Comparison of ENCODE assay signal across 10 cellular contexts in genomic region chr7:151936207-151936606, GRCh38. TPM values are rescaled to one million over a fixed set of nuclear protein-coding genes. Genes with fewer than 3 reads are reported as not detected.
DNase-seq lines count a peak whose midpoint lies in the region; ATAC-seq, FAIRE-seq and TF ChIP-seq lines count a peak whose summit lies in the region.
"Had no signal": no experiment of that assay in that cellular context is flagged by ENCODE, and none has a peak within 500 bp of the region (broad histone marks: within the 10 kb centered on the region; RNA-seq: fewer than 3 reads in every experiment).

No MANE protein-coding gene starts in this region.

- no peaks in the 10 kb centered on the region for H3K9me3 Mint-ChIP-seq in activated CD4-positive, alpha-beta T cell treated with anti-CD3 and anti-CD28 coated beads for 36 hours (ENCODE audit: low read depth)
- H3K9me3 Mint-ChIP-seq in T-cell: no peaks in the 10 kb centered on the region

- POLR2A ChIA-PET in activated CD4-positive, alpha-beta T cell treated with anti-CD3 and anti-CD28 coated beads for 36 hours (lab: Charles Lee): interaction anchor here (0.5 kb wide), 1 partner anchor 9 kb away, joined by 6 read pairs; no protein-coding TSS in a partner anchor
- POLR2A ChIA-PET in T-cell (lab: Charles Lee): interaction anchor here in 1 of 2 donors (0.7 kb wide), 1 partner anchor 236 kb away, joined by 5 read pairs; no protein-coding TSS in a partner anchor

- ATAC-seq in activated CD4-positive, alpha-beta T cell treated with anti-CD3 and anti-CD28 coated beads for 36 hours: peak; percentile 88
- peak; percentile 97 for ATAC-seq in HG02938 (IDR thresholded peaks at IDR 0.05; ENCODE audit: unreplicated experiment)
- ATAC-seq in T-cell (replicated peaks in 1 of 4): peak; percentile 79 to 95 (median 89)

- no peak for TF ChIP-seq POLR2A in stomach (IDR thresholded peaks at IDR 0.05)

- peaks cover 0 to 3% of the 10 kb centered on the region in 2 donors for H3K4me1 ChIP-seq in small intestine (ENCODE audit: control insufficient read depth in 2 of 2, insufficient read depth in 1 of 2, low read depth in 1 of 2, low read length in 1 of 2)
- peaks cover 5 to 30% (median 10%) of the 10 kb centered on the region in 4 donors for H3K4me1 ChIP-seq in stomach

- no peak for DNase-seq in activated CD4-positive, alpha-beta T cell treated with anti-CD3 and anti-CD28 coated beads for 36 hours
- no peak for DNase-seq in activated CD4-positive, alpha-beta T cell treated with anti-CD3 and anti-CD28 coated beads, Interleukin-2, amount 50 U/mL, for 1 hour
- no peak for DNase-seq in T-cell
- peak; percentile 31 for DNase-seq in small intestine
- no peak for DNase-seq in stomach
- DNase-seq in activated CD4-positive, alpha-beta T cell treated with anti-CD3 and anti-CD28 coated beads, Interleukin-2, amount 50 U/mL, for 48 hours: no peak
- DNase-seq in NCI-H526 treated with DMSO at 0.1 percent for 48 hours (lab: John Stamatoyannopoulos, UW): no peak

- H3K4me3 ChIP-seq in small intestine (ENCODE audit: low read depth in 1 of 2, low read length in 2 of 2) (no peak overlapping the region), stomach (no peak overlapping the region)

- H3K27me3 ChIP-seq in small intestine (ENCODE audit: control insufficient read depth in 2 of 2, insufficient read depth in 2 of 2, low read length in 2 of 2) (no peaks in the 10 kb centered on the region), stomach (no peaks in the 10 kb centered on the region)

- peak overlapping the region; percentile 84 for H3K27ac Mint-ChIP-seq in activated CD4-positive, alpha-beta T cell treated with anti-CD3 and anti-CD28 coated beads for 36 hours
- peak overlapping the region; percentile 99 for H3K27ac Mint-ChIP-seq in T-cell

- intact Hi-C loops in activated CD4-positive, alpha-beta T cell treated with anti-CD3 and anti-CD28 coated beads for 36 hours (cut with DNase I, micrococcal nuclease): loop anchor here (1.0 to 10.0 kb wide), 6 partner anchors 59 to 303 kb away; partner anchors contain the start of genes GALNT11 (in 1 of the 2) and PRKAG2 (in 1 of the 2)
- intact Hi-C loops in stomach (cut with DNase I; ENCODE audit: low total_unique reads): loop anchor here (5.0 to 10.0 kb wide), 2 partner anchors 54 to 151 kb away; no protein-coding TSS in a partner anchor

- no peak for TF ChIP-seq EP300 in stomach (IDR thresholded peaks at IDR 0.05)

- H3K36me3 ChIP-seq in small intestine (ENCODE audit: control insufficient read depth in 2 of 2, insufficient read depth in 2 of 2, low read length in 2 of 2): no peaks in the 10 kb centered on the region
- H3K36me3 ChIP-seq in stomach: no peaks in the 10 kb centered on the region

- WGBS in small intestine, 3 donors: 34 to 44% (median 40%) methylated on average over 5 of the region's 5 CpGs
- WGBS in stomach, 5 donors: 35 to 52% (median 44%) methylated on average over 5 of the region's 5 CpGs

- H3K4me1 Mint-ChIP-seq in activated CD4-positive, alpha-beta T cell treated with anti-CD3 and anti-CD28 coated beads for 36 hours: peaks cover 23% of the 10 kb centered on the region
- peaks cover 27 to 33% (median 32%) of the 10 kb centered on the region in 3 donors for H3K4me1 Mint-ChIP-seq in T-cell

- no peaks in the 10 kb centered on the region for H3K9me3 ChIP-seq in small intestine (ENCODE audit: control insufficient read depth, low read depth)
- no peaks in the 10 kb centered on the region for H3K9me3 ChIP-seq in stomach

- H3K36me3 Mint-ChIP-seq in activated CD4-positive, alpha-beta T cell treated with anti-CD3 and anti-CD28 coated beads for 36 hours (ENCODE audit: low read depth): no peaks in the 10 kb centered on the region
- H3K36me3 Mint-ChIP-seq in T-cell: no peaks in the 10 kb centered on the region

- no peak overlapping the region for H3K27ac ChIP-seq in small intestine (ENCODE audit: low read depth in 1 of 2, low read length in 1 of 2)
- peak overlapping the region in 2 of 5 donors; percentile 15 to 45 for H3K27ac ChIP-seq in stomach
- H3K27ac ChIP-seq: KMS-11 had no signal

- no peak for TF ChIP-seq CTCF in stomach (IDR thresholded peaks at IDR 0.05)

- FAIRE-seq in small intestine (lab: Jason Lieb, UNC): no peak

- peak overlapping the region; percentile 43 for H3K4me3 Mint-ChIP-seq in activated CD4-positive, alpha-beta T cell treated with anti-CD3 and anti-CD28 coated beads for 36 hours
- H3K4me3 Mint-ChIP-seq in T-cell: peak overlapping the region; percentile 56 to 83 (median 72)

- H3K27me3 Mint-ChIP-seq in activated CD4-positive, alpha-beta T cell treated with anti-CD3 and anti-CD28 coated beads for 36 hours: no peaks in the 10 kb centered on the region
- peaks cover 1 to 3% of the 10 kb centered on the region in 2 donors for H3K27me3 Mint-ChIP-seq in T-cell

- CTCF ChIA-PET in activated CD4-positive, alpha-beta T cell treated with anti-CD3 and anti-CD28 coated beads for 36 hours (lab: Charles Lee): interaction anchor here (0.7 to 1.0 kb wide), 4 partner anchors 59 to 395 kb away, joined by 3 to 4 read pairs (median 3); partner anchors contain the start of gene PRKAG2
- CTCF ChIA-PET in T-cell (lab: Charles Lee): interaction anchor here (0.6 to 1.1 kb wide), 4 partner anchors 17 to 315 kb away, joined by 3 to 4 read pairs (median 3); no protein-coding TSS in a partner anchor

RNA-seq across cellular contexts. Expression of gene GALNTL5, which starts 20.0 kb away (rescaled TPM):
- not detected for total RNA-seq in activated CD4-positive, alpha-beta T cell treated with anti-CD3 and anti-CD28 coated beads for 36 hours
- total RNA-seq in T-cell (not detected), stomach (not detected)
- polyA plus RNA-seq in small intestine (not detected), stomach (not detected)
- polyA plus RNA-seq: adipose tissue had no signal

RNA-seq across cellular contexts. Expression of gene PRKAG2, which starts 59.3 kb away (rescaled TPM):
- total RNA-seq in activated CD4-positive, alpha-beta T cell treated with anti-CD3 and anti-CD28 coated beads for 36 hours: 10 to 100 TPM; 19.6 to 21.5 TPM
- total RNA-seq in T-cell (10 to 100 TPM; 43.0 to 59.9 (median 49.3) TPM), stomach (100 to 1,000 TPM in 1 of 5 donors, 10 to 100 TPM in 4; 56.7 to 302 (median 70.3) TPM)
- polyA plus RNA-seq in small intestine (10 to 100 TPM; 26.3 to 57.9 (median 55.1) TPM), stomach (10 to 100 TPM; 19.9 to 27.9 (median 26.3) TPM)
